Comparison of ENCODE assay signal across 11 cellular contexts in genomic region chr12:122961551-122962329, GRCh38. TPM values are rescaled to one million over a fixed set of nuclear protein-coding genes. Genes with fewer than 3 reads are reported as not detected.
A peak's percentile ranks its signal among the peaks of the same experiment; 100 is the strongest.
DNase-seq lines count a peak whose midpoint lies in the region; ATAC-seq and TF ChIP-seq lines count a peak whose summit lies in the region.
"Had no signal": no experiment of that assay in that cellular context is flagged by ENCODE, and none has a peak within 500 bp of the region (broad histone marks: within the 10 kb centered on the region; RNA-seq: fewer than 3 reads in every experiment).

No MANE protein-coding gene starts in this region.

- no peak for TF ChIP-seq CTCF in Peyer's patch (IDR thresholded peaks at IDR 0.05)
- TF ChIP-seq CTCF in fibroblast of villous mesenchyme (IDR thresholded peaks at IDR 0.05; ENCODE audit: insufficient read depth, low read depth, low read length), result no peak
- no peak for TF ChIP-seq CTCF in transverse colon (IDR thresholded peaks at IDR 0.05)

- H3K36me3 ChIP-seq in Peyer's patch (peaks cover 0 to 12% (median 0%) of the 10 kb centered on the region in 3 donors), transverse colon (no peaks in the 10 kb centered on the region), MG63 (peaks cover 3% of the 10 kb centered on the region; the same call in 1 of the 2 replicates)

- DNase-seq in Right ventricle myocardium superior (peak; percentile 10), left ventricle myocardium superior (no peak), Peyer's patch (peak in 2 of 3 donors; percentile 57 to 83), fibroblast of villous mesenchyme (ENCODE audit: low read depth) (peak; percentile 49), transverse colon (peak; percentile 79), MG63 (no peak), NCI-H524 treated with DMSO at 0.1 percent for 48 hours (lab: John Stamatoyannopoulos, UW) (no peak)
- DNase-seq: stimulated activated CD4-positive, alpha-beta T cell treated with anti-CD3 and anti-CD28 coated beads, Interleukin-4, amount 100 ng/mL, for 4 hours; stimulated activated naive B cell treated with anti-CD40 and anti-IgM and Interleukin-4, amounts not matched to agents 10 μg/mL and 1 μg/mL and 100 μg/mL, for 72 hours; WERI-Rb-1 had no signal

- 55% methylated on average over 10 of the region's 10 CpGs; no CpG with 5 or more reads in 1 of the 2 donors for WGBS in transverse colon (ENCODE audit: low coverage in 1 of 2), 2 donors

- no peak overlapping the region for H3K4me3 ChIP-seq in Peyer's patch
- H3K4me3 ChIP-seq in fibroblast of villous mesenchyme (ENCODE audit: low read depth, low read length), result no peak overlapping the region
- no peak overlapping the region for H3K4me3 ChIP-seq in transverse colon
- H3K4me3 ChIP-seq in MG63, result no peak overlapping the region

- H3K27me3 ChIP-seq in Peyer's patch (no peaks in the 10 kb centered on the region), transverse colon (no peaks in the 10 kb centered on the region), MG63 (no peaks in the 10 kb centered on the region)

- H3K4me1 ChIP-seq in Peyer's patch, result peaks cover 6 to 45% (median 12%) of the 10 kb centered on the region in 4 donors
- peaks cover 9 to 51% (median 32%) of the 10 kb centered on the region in 4 donors for H3K4me1 ChIP-seq in transverse colon

- no peak for TF ChIP-seq EP300 in transverse colon (IDR thresholded peaks at IDR 0.05; ENCODE audit: low read depth)

- ATAC-seq in Right ventricle myocardium superior (ENCODE audit: poor library complexity) (peak; percentile 12), left ventricle myocardium superior (no peak), GM21786 (IDR thresholded peaks at IDR 0.05; ENCODE audit: unreplicated experiment) (no peak)
- ATAC-seq: stimulated activated naive B cell treated with anti-CD40 and anti-IgM and Interleukin-4, amounts not matched to agents 10 μg/mL and 1 μg/mL and 100 μg/mL, for 72 hours had no signal

- in situ Hi-C loops in transverse colon (cut with MboI; ENCODE audit: low pct_ligation_motif_present in 1 of 4, low pct_unique_long_range_greater_than_20kb in 1 of 4, low sequenced_read_pairs in 3 of 4), result loop anchor here in 1 of 4 donors (25.0 kb wide), 1 partner anchor 324 kb away; no protein-coding TSS in a partner anchor

- no peak for TF ChIP-seq POLR2A in Peyer's patch (IDR thresholded peaks at IDR 0.05)
- no peak for TF ChIP-seq POLR2A in transverse colon (IDR thresholded peaks at IDR 0.05)

- peak overlapping the region in 3 of 4 donors; percentile 28 to 77 (median 65) for H3K27ac ChIP-seq in Peyer's patch
- H3K27ac ChIP-seq in transverse colon, result peak overlapping the region; percentile 48 to 73 (median 64)
- H3K27ac ChIP-seq: WERI-Rb-1 had no signal

- intact Hi-C loops in Right ventricle myocardium superior (cut with DNase I) (no loop called here), left ventricle myocardium superior (cut with micrococcal nuclease) (no loop called here), transverse colon (cut with DNase I; ENCODE audit: low total_unique reads) (no loop called here)

- H3K9me3 ChIP-seq in Peyer's patch (no peaks in the 10 kb centered on the region), transverse colon (no peaks in the 10 kb centered on the region), MG63 (no peaks in the 10 kb centered on the region)

RNA-seq across cellular contexts. Expression of gene ABCB9, which starts 4.5 kb away (rescaled TPM):
- 3.9 TPM for total RNA-seq in Right ventricle myocardium superior
- total RNA-seq in left ventricle myocardium superior, result 4.6 TPM
- total RNA-seq in Peyer's patch, result 10 to 100 TPM in 3 of 4 donors, 1 to 10 TPM in 1; 8.8 to 29.7 (median 17.4) TPM
- total RNA-seq in fibroblast of villous mesenchyme, result 12.1 and 12.9 TPM in 2 replicates
- total RNA-seq in transverse colon, result 10 to 100 TPM in 1 of 4 donors, 1 to 10 TPM in 2, under 1 TPM in 1; 0.40 to 15.3 (median 9.2) TPM
- total RNA-seq in MG63 (2014; rRNA removed; shearing (Covaris generic); ENCODE audit: low replicate concordance), result 6.4 and 10.0 TPM in 2 replicates

RNA-seq across cellular contexts. Expression of gene OGFOD2, which starts 13.3 kb away (rescaled TPM):
- total RNA-seq in Right ventricle myocardium superior, result 14.2 TPM
- total RNA-seq in left ventricle myocardium superior, result 15.4 TPM
- 10 to 100 TPM; 29.9 to 37.1 (median 31.4) TPM for total RNA-seq in Peyer's patch
- total RNA-seq in fibroblast of villous mesenchyme, result 7.3 and 11.9 TPM in 2 replicates
- 10 to 100 TPM; 12.0 to 36.0 (median 18.4) TPM for total RNA-seq in transverse colon
- total RNA-seq in MG63 (2014; rRNA removed; shearing (Covaris generic); ENCODE audit: low replicate concordance), result 15.9 and 24.2 TPM in 2 replicates

RNA-seq across cellular contexts. Expression of gene ARL6IP4, which starts 18.7 kb away (rescaled TPM):
- total RNA-seq in Right ventricle myocardium superior (162 TPM), left ventricle myocardium superior (181 TPM), Peyer's patch (100 to 1,000 TPM; 155 to 216 (median 180) TPM), fibroblast of villous mesenchyme (117 and 161 TPM in 2 replicates), transverse colon (100 to 1,000 TPM in 3 of 4 donors, 10 to 100 TPM in 1; 77.4 to 225 (median 184) TPM)
- 276 and 413 TPM in 2 replicates for total RNA-seq in MG63 (2014; rRNA removed; shearing (Covaris generic); ENCODE audit: low replicate concordance)

Comparison
In these comparisons a context has a peak if more than half of its experiments do, and no peak if none do; other contexts are left out.
1. DNase-seq: peak in Right ventricle myocardium superior (single experiment), Peyer's patch (2 of 3), fibroblast of villous mesenchyme (single experiment) and transverse colon (single experiment); none in left ventricle myocardium superior (single experiment), MG63 (single experiment) and NCI-H524 treated with DMSO at 0.1 percent for 48 hours (single experiment).